Comparison of ENCODE assay signal across 27 cellular contexts in the genomic region with DNA sequence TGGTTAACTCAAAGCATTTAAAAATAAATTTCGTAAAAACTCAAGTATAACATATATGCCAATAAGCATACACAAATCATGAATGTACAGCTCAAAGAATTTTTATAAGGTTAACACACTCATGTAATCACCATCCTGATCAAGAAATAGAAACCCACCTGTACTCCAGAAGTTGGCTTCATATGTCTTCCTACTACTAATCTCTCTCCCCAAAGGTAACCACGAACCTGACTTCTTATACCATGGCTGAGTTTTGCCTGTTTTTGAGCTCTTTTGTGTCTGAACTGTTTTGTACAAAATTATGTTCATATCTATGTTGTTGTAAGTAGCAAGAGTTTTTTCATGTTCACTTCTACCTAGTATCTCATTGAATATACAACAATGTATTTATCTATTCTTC. TPM values are rescaled to one million over a fixed set of nuclear protein-coding genes. Genes with fewer than 3 reads are reported as not detected.
DNase-seq lines count a peak whose midpoint lies in the region; ATAC-seq and TF ChIP-seq lines count a peak whose summit lies in the region.
"Had no signal": no experiment of that assay in that cellular context is flagged by ENCODE, and none has a peak within 500 bp of the region (broad histone marks: within the 10 kb centered on the region; RNA-seq: fewer than 3 reads in every experiment).

No MANE protein-coding gene starts in this region.

- peaks cover 12% of the 10 kb centered on the region for H3K4me1 ChIP-seq in CD8-positive, alpha-beta memory T cell (ENCODE audit: insufficient read depth, low read length)

- H3K27me3 ChIP-seq in CD4-positive, alpha-beta T cell (ENCODE audit: control insufficient read depth, insufficient read depth, low read length): no peaks in the 10 kb centered on the region
- no peaks in the 10 kb centered on the region for H3K27me3 ChIP-seq in CD8-positive, alpha-beta memory T cell (ENCODE audit: insufficient read depth, low read length, poor library complexity, severe bottlenecking)
- H3K27me3 ChIP-seq: BLaER1 treated with 17β-estradiol and CSF1 and Interleukin-3, amounts not matched to agents 10 nM and 100 nM; SJSA1 had no signal

- DNase-seq in activated CD8-positive, alpha-beta T cell treated with anti-CD3 and anti-CD28 coated beads for 36 hours: no peak
- DNase-seq in activated CD8-positive, alpha-beta T cell treated with anti-CD3 and anti-CD28 coated beads, Interleukin-2, amount 10 ng/mL, durations not matched to agents 7 days and 5 days: no peak
- DNase-seq in CD4-positive, alpha-beta T cell: no peak
- no peak for DNase-seq in CD8-positive, alpha-beta memory T cell
- DNase-seq in activated naive CD8-positive, alpha-beta T cell treated with anti-CD3 and anti-CD28 coated beads, Interleukin-2, amount 50 U/mL, for 24 hours: no peak
- DNase-seq in epidermal melanocyte (ENCODE audit: insufficient read length, low spot score) (no peak), NCI-H1105 (lab: John Stamatoyannopoulos, UW) (no peak)
- DNase-seq: AML-193; DMS53; GOT3; HFFc6; MM.1S; NCI-H1417; NCI-H1694; NCI-H2029 treated with DMSO at 0.1 percent for 48 hours; NCI-H446 treated with DMSO at 0.1 percent for 48 hours; NCI-H526; NCI-H82; NK-92 treated with Interleukin-12 subunit alpha and Interleukin-12 subunit beta, amount 100 ng/mL, for 24 hours; PC-9 had no signal

- intact Hi-C loops in activated CD8-positive, alpha-beta T cell treated with anti-CD3 and anti-CD28 coated beads for 36 hours (cut with micrococcal nuclease): no loop called here
- intact Hi-C loops in CD4-positive, alpha-beta T cell (cut with DNase I, micrococcal nuclease): loop anchor here in 1 of 2 experiments (5.0 kb wide), 1 partner anchor 62 kb away; no protein-coding TSS in a partner anchor

- H3K27me3 Mint-ChIP-seq in activated CD8-positive, alpha-beta T cell treated with anti-CD3 and anti-CD28 coated beads for 36 hours: no peaks in the 10 kb centered on the region
- no peaks in the 10 kb centered on the region for H3K27me3 Mint-ChIP-seq in activated CD8-positive, alpha-beta T cell treated with anti-CD3 and anti-CD28 coated beads, Interleukin-2, amount 10 ng/mL, durations not matched to agents 7 days and 5 days (ENCODE audit: low read depth)
- H3K27me3 Mint-ChIP-seq in CD4-positive, alpha-beta T cell: no peaks in the 10 kb centered on the region
- no peaks in the 10 kb centered on the region for H3K27me3 Mint-ChIP-seq in CD8-positive, alpha-beta memory T cell
- H3K27me3 Mint-ChIP-seq in activated naive CD8-positive, alpha-beta T cell treated with anti-CD3 and anti-CD28 coated beads, Interleukin-2, amount 50 U/mL, for 24 hours: no peaks in the 10 kb centered on the region
- H3K27me3 Mint-ChIP-seq: IgD-negative memory B cell had no signal

- POLR2A ChIA-PET in activated CD8-positive, alpha-beta T cell treated with anti-CD3 and anti-CD28 coated beads for 36 hours (lab: Charles Lee): interaction anchor here (0.9 to 1.2 kb wide), 2 partner anchors 9 to 14 kb away, joined by 3 to 5 read pairs; no protein-coding TSS in a partner anchor
- POLR2A ChIA-PET in activated CD8-positive, alpha-beta T cell treated with anti-CD3 and anti-CD28 coated beads, Interleukin-2, amount 10 ng/mL, durations not matched to agents 7 days and 5 days (lab: Charles Lee): interaction anchor here (0.7 to 1.3 kb wide), 3 partner anchors 11 to 192 kb away, joined by 3 to 4 read pairs (median 3); no protein-coding TSS in a partner anchor
- POLR2A ChIA-PET in CD4-positive, alpha-beta T cell (lab: Charles Lee): interaction anchor here (1.3 kb wide), 1 partner anchor 12 kb away, joined by 5 read pairs; no protein-coding TSS in a partner anchor
- POLR2A ChIA-PET in CD8-positive, alpha-beta memory T cell (lab: Charles Lee): interaction anchor here (0.5 to 1.2 kb wide), 2 partner anchors 17 to 71 kb away, joined by 4 to 5 read pairs; no protein-coding TSS in a partner anchor

- no peaks in the 10 kb centered on the region for H3K9me3 Mint-ChIP-seq in activated CD8-positive, alpha-beta T cell treated with anti-CD3 and anti-CD28 coated beads for 36 hours
- peaks cover 7% of the 10 kb centered on the region for H3K9me3 Mint-ChIP-seq in activated CD8-positive, alpha-beta T cell treated with anti-CD3 and anti-CD28 coated beads, Interleukin-2, amount 10 ng/mL, durations not matched to agents 7 days and 5 days (ENCODE audit: insufficient read depth)
- H3K9me3 Mint-ChIP-seq in CD4-positive, alpha-beta T cell: peaks cover 2% of the 10 kb centered on the region
- no peaks in the 10 kb centered on the region for H3K9me3 Mint-ChIP-seq in CD8-positive, alpha-beta memory T cell
- no peaks in the 10 kb centered on the region for H3K9me3 Mint-ChIP-seq in activated naive CD8-positive, alpha-beta T cell treated with anti-CD3 and anti-CD28 coated beads, Interleukin-2, amount 50 U/mL, for 24 hours
- H3K9me3 Mint-ChIP-seq: HFFc6 had no signal

- peaks cover 18% of the 10 kb centered on the region for H3K36me3 Mint-ChIP-seq in activated CD8-positive, alpha-beta T cell treated with anti-CD3 and anti-CD28 coated beads for 36 hours (ENCODE audit: low read depth)
- peaks cover 17% of the 10 kb centered on the region for H3K36me3 Mint-ChIP-seq in activated CD8-positive, alpha-beta T cell treated with anti-CD3 and anti-CD28 coated beads, Interleukin-2, amount 10 ng/mL, durations not matched to agents 7 days and 5 days (ENCODE audit: low read depth)
- H3K36me3 Mint-ChIP-seq in CD4-positive, alpha-beta T cell (ENCODE audit: low read depth): peaks cover 11% of the 10 kb centered on the region
- H3K36me3 Mint-ChIP-seq in CD8-positive, alpha-beta memory T cell: peaks cover 7 to 16% (median 14%) of the 10 kb centered on the region in 3 donors
- peaks cover 12% of the 10 kb centered on the region for H3K36me3 Mint-ChIP-seq in activated naive CD8-positive, alpha-beta T cell treated with anti-CD3 and anti-CD28 coated beads, Interleukin-2, amount 50 U/mL, for 24 hours (ENCODE audit: low read depth)

- no peak for TF ChIP-seq CTCF in activated CD8-positive, alpha-beta T cell treated with anti-CD3 and anti-CD28 coated beads for 36 hours (IDR thresholded peaks at IDR 0.05)
- no peak for TF ChIP-seq CTCF in CD4-positive, alpha-beta T cell (IDR thresholded peaks at IDR 0.05)

- no peak overlapping the region for H3K27ac ChIP-seq in CD4-positive, alpha-beta T cell (ENCODE audit: low read depth, low read length)
- no peak overlapping the region for H3K27ac ChIP-seq in CD8-positive, alpha-beta memory T cell (ENCODE audit: low read depth, low read length)
- H3K27ac ChIP-seq: A549; BLaER1 treated with 17β-estradiol and CSF1 and Interleukin-3, amounts not matched to agents 10 nM and 100 nM; KMS-11; PC-9; SJSA1 had no signal

- H3K4me1 Mint-ChIP-seq in activated CD8-positive, alpha-beta T cell treated with anti-CD3 and anti-CD28 coated beads for 36 hours (ENCODE audit: low read depth): peaks cover 34% of the 10 kb centered on the region
- peaks cover 28% of the 10 kb centered on the region for H3K4me1 Mint-ChIP-seq in activated CD8-positive, alpha-beta T cell treated with anti-CD3 and anti-CD28 coated beads, Interleukin-2, amount 10 ng/mL, durations not matched to agents 7 days and 5 days (ENCODE audit: low read depth)
- H3K4me1 Mint-ChIP-seq in CD4-positive, alpha-beta T cell (ENCODE audit: low read depth): peaks cover 58% of the 10 kb centered on the region
- peaks cover 23 to 40% (median 37%) of the 10 kb centered on the region in 3 donors for H3K4me1 Mint-ChIP-seq in CD8-positive, alpha-beta memory T cell
- peaks cover 33% of the 10 kb centered on the region for H3K4me1 Mint-ChIP-seq in activated naive CD8-positive, alpha-beta T cell treated with anti-CD3 and anti-CD28 coated beads, Interleukin-2, amount 50 U/mL, for 24 hours

- CTCF ChIA-PET in activated CD8-positive, alpha-beta T cell treated with anti-CD3 and anti-CD28 coated beads for 36 hours (lab: Charles Lee): interaction anchor here (1.0 to 1.5 kb wide), 4 partner anchors 11 to 90 kb away, joined by 3 to 6 read pairs (median 4); no protein-coding TSS in a partner anchor
- CTCF ChIA-PET in activated CD8-positive, alpha-beta T cell treated with anti-CD3 and anti-CD28 coated beads, Interleukin-2, amount 10 ng/mL, durations not matched to agents 7 days and 5 days (lab: Charles Lee): interaction anchor here (1.1 to 1.4 kb wide), 2 partner anchors 12 to 112 kb away, joined by 3 to 4 read pairs; no protein-coding TSS in a partner anchor
- CTCF ChIA-PET in CD4-positive, alpha-beta T cell (lab: Charles Lee): interaction anchor here (0.6 to 1.3 kb wide), 2 partner anchors 11 to 232 kb away, joined by 3 read pairs; no protein-coding TSS in a partner anchor
- CTCF ChIA-PET in CD8-positive, alpha-beta memory T cell (lab: Charles Lee): interaction anchor here (1.6 kb wide), 1 partner anchor 193 kb away, joined by 7 read pairs; no protein-coding TSS in a partner anchor

- ATAC-seq in activated CD8-positive, alpha-beta T cell treated with anti-CD3 and anti-CD28 coated beads for 36 hours: no peak
- no peak for ATAC-seq in activated CD8-positive, alpha-beta T cell treated with anti-CD3 and anti-CD28 coated beads, Interleukin-2, amount 10 ng/mL, durations not matched to agents 7 days and 5 days
- no peak for ATAC-seq in CD4-positive, alpha-beta T cell (ENCODE audit: poor library complexity)
- ATAC-seq in activated naive CD8-positive, alpha-beta T cell treated with anti-CD3 and anti-CD28 coated beads, Interleukin-2, amount 50 U/mL, for 24 hours: peak; percentile 41
- ATAC-seq: A549, Right ventricle myocardium inferior had no signal

- no peak overlapping the region for H3K4me3 Mint-ChIP-seq in activated CD8-positive, alpha-beta T cell treated with anti-CD3 and anti-CD28 coated beads for 36 hours
- H3K4me3 Mint-ChIP-seq in activated CD8-positive, alpha-beta T cell treated with anti-CD3 and anti-CD28 coated beads, Interleukin-2, amount 10 ng/mL, durations not matched to agents 7 days and 5 days: no peak overlapping the region
- no peak overlapping the region for H3K4me3 Mint-ChIP-seq in CD4-positive, alpha-beta T cell
- no peak overlapping the region for H3K4me3 Mint-ChIP-seq in CD8-positive, alpha-beta memory T cell
- no peak overlapping the region for H3K4me3 Mint-ChIP-seq in activated naive CD8-positive, alpha-beta T cell treated with anti-CD3 and anti-CD28 coated beads, Interleukin-2, amount 50 U/mL, for 24 hours
- H3K4me3 Mint-ChIP-seq: HFFc6, IgD-negative memory B cell had no signal

- H3K9me3 ChIP-seq in CD4-positive, alpha-beta T cell (ENCODE audit: control insufficient read depth, low read length): no peaks in the 10 kb centered on the region
- H3K9me3 ChIP-seq in CD8-positive, alpha-beta memory T cell (ENCODE audit: low read length): no peaks in the 10 kb centered on the region
- H3K9me3 ChIP-seq: A549, HAP-1, SJSA1 had no signal

- peak overlapping the region; percentile 13 for H3K27ac Mint-ChIP-seq in activated CD8-positive, alpha-beta T cell treated with anti-CD3 and anti-CD28 coated beads for 36 hours
- no peak overlapping the region for H3K27ac Mint-ChIP-seq in activated CD8-positive, alpha-beta T cell treated with anti-CD3 and anti-CD28 coated beads, Interleukin-2, amount 10 ng/mL, durations not matched to agents 7 days and 5 days
- H3K27ac Mint-ChIP-seq in CD4-positive, alpha-beta T cell: peak overlapping the region; percentile 6
- H3K27ac Mint-ChIP-seq in CD8-positive, alpha-beta memory T cell: peak overlapping the region in 7 of 8 donors; percentile 2 to 91 (median 30)
- H3K27ac Mint-ChIP-seq in activated naive CD8-positive, alpha-beta T cell treated with anti-CD3 and anti-CD28 coated beads, Interleukin-2, amount 50 U/mL, for 24 hours: no peak overlapping the region
- H3K27ac Mint-ChIP-seq: HFFc6 had no signal

- no peak overlapping the region for H3K4me3 ChIP-seq in CD8-positive, alpha-beta memory T cell (ENCODE audit: low read length)
- H3K4me3 ChIP-seq: A549; BLaER1 treated with 17β-estradiol and CSF1 and Interleukin-3, amounts not matched to agents 10 nM and 100 nM; HAP-1; PC-9; SJSA1 had no signal

- no peaks in the 10 kb centered on the region for H3K36me3 ChIP-seq in CD8-positive, alpha-beta memory T cell (ENCODE audit: insufficient read depth, low read length)
- H3K36me3 ChIP-seq: HAP-1 had no signal

RNA-seq across cellular contexts. Expression of a gene that starts 18.7 kb away (rescaled TPM):
- total RNA-seq in activated CD8-positive, alpha-beta T cell treated with anti-CD3 and anti-CD28 coated beads for 36 hours: 10 to 100 TPM; 28.2 to 30.2 TPM
- 10 to 100 TPM; 17.4 to 19.0 TPM for total RNA-seq in activated CD8-positive, alpha-beta T cell treated with anti-CD3 and anti-CD28 coated beads, Interleukin-2, amount 10 ng/mL, durations not matched to agents 7 days and 5 days
- total RNA-seq in CD4-positive, alpha-beta T cell: 10 to 100 TPM; 33.3 to 35.6 TPM
- 10 to 100 TPM; 37.5 to 41.2 TPM for total RNA-seq in CD8-positive, alpha-beta memory T cell
- 10.3 TPM for polyA plus RNA-seq in CD8-positive, alpha-beta memory T cell

Comparison
In these comparisons a context has a peak if more than half of its experiments do, and no peak if none do; other contexts are left out.
1. H3K27ac Mint-ChIP-seq: peak in activated CD8-positive, alpha-beta T cell treated with anti-CD3 and anti-CD28 coated beads for 36 hours (single experiment), CD4-positive, alpha-beta T cell (single experiment) and CD8-positive, alpha-beta memory T cell (7 of 8); none in activated CD8-positive, alpha-beta T cell treated with anti-CD3 and anti-CD28 coated beads, Interleukin-2, amount 10 ng/mL, durations not matched to agents 7 days and 5 days (single experiment) and activated naive CD8-positive, alpha-beta T cell treated with anti-CD3 and anti-CD28 coated beads, Interleukin-2, amount 50 U/mL, for 24 hours (single experiment).